Comparison of ENCODE assay signal across 8 cellular contexts in the genomic region with DNA sequence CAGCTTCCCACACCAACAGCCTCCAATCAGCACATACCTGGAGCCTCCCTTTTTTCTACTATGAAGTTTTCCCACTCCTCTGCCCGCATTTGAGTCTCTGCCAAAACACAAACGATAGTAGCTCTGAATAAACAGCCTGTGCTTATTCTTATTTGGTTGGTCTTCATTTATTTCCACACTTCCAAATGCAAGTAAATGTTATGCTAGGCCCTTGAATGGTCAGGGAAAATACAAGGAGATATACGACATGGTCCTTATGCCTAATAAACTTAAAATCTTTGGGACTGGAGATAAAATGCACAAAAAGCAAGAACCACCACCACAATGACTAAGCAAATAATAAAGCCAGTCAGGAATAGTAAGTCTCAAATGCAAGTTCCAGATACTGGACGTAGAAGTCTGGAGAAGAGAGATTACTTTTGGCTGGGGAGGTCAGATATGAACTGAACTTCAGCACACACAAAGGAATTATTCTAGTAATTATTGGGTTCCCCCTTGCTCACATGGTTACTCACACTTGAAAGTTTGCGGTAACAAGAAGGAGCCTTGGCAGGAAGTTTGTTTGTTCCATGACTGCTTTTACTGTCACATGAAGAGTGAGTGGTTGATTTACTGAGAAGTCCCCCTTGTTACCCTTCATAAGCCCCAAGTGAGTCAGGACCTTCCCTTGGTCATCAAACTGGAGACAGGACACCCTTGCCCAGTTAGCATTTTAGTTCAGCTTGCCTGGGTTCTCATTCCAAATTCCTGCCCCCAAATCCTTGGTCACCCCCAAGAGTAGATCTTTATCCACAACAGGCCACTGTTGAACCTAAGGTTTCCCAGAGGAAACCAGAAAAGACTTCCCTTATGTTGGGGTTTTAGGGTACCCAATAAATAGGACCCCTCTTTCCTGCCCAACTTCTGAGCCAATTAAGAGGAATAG.
DNase-seq lines count a peak whose midpoint lies in the region; ATAC-seq and TF ChIP-seq lines count a peak whose summit lies in the region.

No MANE protein-coding gene starts in this region.

- H3K9me3 ChIP-seq in CD8-positive, alpha-beta memory T cell (ENCODE audit: low read length): no peaks in the 10 kb centered on the region
- H3K9me3 ChIP-seq in left lung (no peaks in the 10 kb centered on the region), gastroesophageal sphincter (no peaks in the 10 kb centered on the region)

- H3K4me3 Mint-ChIP-seq in CD8-positive, alpha-beta memory T cell: peak overlapping the region in 5 of 7 donors; percentile 14 to 62 (median 46)
- peak overlapping the region; percentile 73 for H3K4me3 Mint-ChIP-seq in activated CD4-positive, alpha-beta memory T cell treated with anti-CD3 and anti-CD28 coated beads for 36 hours

- POLR2A ChIA-PET in CD8-positive, alpha-beta memory T cell (lab: Charles Lee): no interaction called here
- POLR2A ChIA-PET in activated CD4-positive, alpha-beta memory T cell treated with anti-CD3 and anti-CD28 coated beads for 36 hours (lab: Charles Lee): interaction anchor here (0.7 to 11.4 kb wide), 11 partner anchors 9 to 514 kb away, joined by 3 to 125 read pairs (median 12); no protein-coding TSS in a partner anchor

- H3K9me3 Mint-ChIP-seq in CD8-positive, alpha-beta memory T cell: peaks cover 0 to 2% (median 0%) of the 10 kb centered on the region in 5 donors
- no peaks in the 10 kb centered on the region for H3K9me3 Mint-ChIP-seq in activated CD4-positive, alpha-beta memory T cell treated with anti-CD3 and anti-CD28 coated beads for 36 hours

- no peaks in the 10 kb centered on the region for H3K27me3 ChIP-seq in CD8-positive, alpha-beta memory T cell (ENCODE audit: insufficient read depth, low read length, poor library complexity, severe bottlenecking)
- H3K27me3 ChIP-seq in left lung (no peaks in the 10 kb centered on the region), gastroesophageal sphincter (no peaks in the 10 kb centered on the region)

- DNase-seq in CD8-positive, alpha-beta memory T cell: peak in 1 of 5 donors; percentile 32
- DNase-seq in activated CD4-positive, alpha-beta memory T cell treated with anti-CD3 and anti-CD28 coated beads for 36 hours: peak; percentile 67
- DNase-seq in left lung: no peak
- no peak for DNase-seq in NCI-H1694 (lab: John Stamatoyannopoulos, UW)
- no peak for DNase-seq in occipital lobe (lab: John Stamatoyannopoulos, UW)

- CTCF ChIA-PET in CD8-positive, alpha-beta memory T cell (lab: Charles Lee): no interaction called here
- CTCF ChIA-PET in activated CD4-positive, alpha-beta memory T cell treated with anti-CD3 and anti-CD28 coated beads for 36 hours (lab: Charles Lee): interaction anchor here (1.1 to 3.5 kb wide), 4 partner anchors 14 to 24 kb away, joined by 3 to 16 read pairs (median 6); no protein-coding TSS in a partner anchor

- no peak for TF ChIP-seq EP300 in gastroesophageal sphincter (IDR thresholded peaks at IDR 0.05)

- no peaks in the 10 kb centered on the region for H3K36me3 ChIP-seq in CD8-positive, alpha-beta memory T cell (ENCODE audit: insufficient read depth, low read length)
- H3K36me3 ChIP-seq in left lung (no peaks in the 10 kb centered on the region), gastroesophageal sphincter (no peaks in the 10 kb centered on the region)

- H3K36me3 Mint-ChIP-seq in CD8-positive, alpha-beta memory T cell: peaks cover 0 to 3% (median 0%) of the 10 kb centered on the region in 3 donors
- peaks cover 19% of the 10 kb centered on the region for H3K36me3 Mint-ChIP-seq in activated CD4-positive, alpha-beta memory T cell treated with anti-CD3 and anti-CD28 coated beads for 36 hours

- WGBS in gastroesophageal sphincter (ENCODE audit: low coverage in 1 of 2), 2 donors: 40 to 65% methylated on average over 5 of the region's 5 CpGs

- peak overlapping the region; percentile 4 to 77 (median 38) for H3K27ac Mint-ChIP-seq in CD8-positive, alpha-beta memory T cell
- H3K27ac Mint-ChIP-seq in activated CD4-positive, alpha-beta memory T cell treated with anti-CD3 and anti-CD28 coated beads for 36 hours: peak overlapping the region; percentile 100

- H3K27ac ChIP-seq in CD8-positive, alpha-beta memory T cell (ENCODE audit: low read depth, low read length): peak overlapping the region; percentile 61
- H3K27ac ChIP-seq in left lung (peak overlapping the region in 1 of 2 donors; percentile 84), gastroesophageal sphincter (no peak overlapping the region)

- H3K4me1 ChIP-seq in CD8-positive, alpha-beta memory T cell (ENCODE audit: insufficient read depth, low read length): peaks cover 48% of the 10 kb centered on the region
- H3K4me1 ChIP-seq in left lung (peaks cover 0 to 54% of the 10 kb centered on the region in 2 donors), gastroesophageal sphincter (peaks cover 0 to 6% (median 0%) of the 10 kb centered on the region in 3 donors)

- TF ChIP-seq CTCF in left lung (IDR thresholded peaks at IDR 0.05): no peak
- TF ChIP-seq CTCF in gastroesophageal sphincter (IDR thresholded peaks at IDR 0.05): no peak

- H3K4me1 Mint-ChIP-seq in CD8-positive, alpha-beta memory T cell: peaks cover 46 to 51% (median 49%) of the 10 kb centered on the region in 3 donors
- H3K4me1 Mint-ChIP-seq in activated CD4-positive, alpha-beta memory T cell treated with anti-CD3 and anti-CD28 coated beads for 36 hours (ENCODE audit: low read depth): peaks cover 98% of the 10 kb centered on the region

- ATAC-seq in GM19438 (IDR thresholded peaks at IDR 0.05; ENCODE audit: low read depth, unreplicated experiment) (peak; percentile 85), HG03460 (IDR thresholded peaks at IDR 0.05; ENCODE audit: unreplicated experiment) (peak; percentile 86), left lung (peak; percentile 69), gastroesophageal sphincter (no peak)

- H3K4me3 ChIP-seq in CD8-positive, alpha-beta memory T cell (ENCODE audit: low read length): no peak overlapping the region
- H3K4me3 ChIP-seq in left lung (no peak overlapping the region), gastroesophageal sphincter (no peak overlapping the region)

- intact Hi-C loops in activated CD4-positive, alpha-beta memory T cell treated with anti-CD3 and anti-CD28 coated beads for 36 hours (cut with micrococcal nuclease): loop anchor here (1.0 to 10.0 kb wide), 8 partner anchors 9 to 1960 kb away; no protein-coding TSS in a partner anchor
- intact Hi-C loops in left lung (cut with DNase I): no loop called here

- no peak for TF ChIP-seq POLR2A in gastroesophageal sphincter (IDR thresholded peaks at IDR 0.05)

- peaks cover 0 to 1% of the 10 kb centered on the region in 2 donors for H3K27me3 Mint-ChIP-seq in CD8-positive, alpha-beta memory T cell
- no peaks in the 10 kb centered on the region for H3K27me3 Mint-ChIP-seq in activated CD4-positive, alpha-beta memory T cell treated with anti-CD3 and anti-CD28 coated beads for 36 hours
